Comparison of ENCODE assay signal across 35 cellular contexts in the genomic region with DNA sequence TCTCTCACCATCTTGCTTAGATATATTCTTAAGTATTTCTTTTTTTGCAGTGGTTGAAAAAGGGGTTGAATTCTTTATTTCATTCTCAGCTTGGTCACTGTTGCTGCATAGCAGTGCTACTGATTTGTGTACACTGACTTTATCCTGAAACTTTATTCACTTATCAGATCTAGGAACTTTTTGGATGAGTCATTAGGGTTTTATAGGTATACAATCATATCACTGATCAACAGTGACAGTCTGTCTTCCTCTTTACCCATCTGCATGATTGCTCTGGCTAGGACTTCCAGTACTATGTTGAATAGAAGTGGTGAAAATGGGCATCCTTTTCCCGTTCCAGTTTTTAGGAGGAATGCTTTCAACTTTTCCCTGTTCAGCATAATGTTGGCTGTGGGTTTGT. TPM values are rescaled to one million over a fixed set of nuclear protein-coding genes. Genes with fewer than 3 reads are reported as not detected.
"Had no signal": no experiment of that assay in that cellular context is flagged by ENCODE, and none has a peak within 500 bp of the region (broad histone marks: within the 10 kb centered on the region; RNA-seq: fewer than 3 reads in every experiment).

No MANE protein-coding gene starts in this region.

- H3K36me3 ChIP-seq: colonic mucosa, esophagus squamous epithelium, heart right ventricle, left lung, neural progenitor cell, prostate gland, right atrium auricular region, thoracic aorta, tibial nerve, upper lobe of left lung had no signal

- H3K27ac ChIP-seq: colonic mucosa, esophagus squamous epithelium, heart right ventricle, left lung, neural progenitor cell, prostate gland, right atrium auricular region, thoracic aorta, tibial nerve, upper lobe of left lung had no signal

- H3K9ac ChIP-seq: neural progenitor cell had no signal

- H3K27me3 ChIP-seq: colonic mucosa, esophagus squamous epithelium, left lung, neural progenitor cell, right atrium auricular region, tibial nerve, upper lobe of left lung had no signal

- H2AFZ ChIP-seq: neural progenitor cell had no signal

- H3K4me1 ChIP-seq: colonic mucosa, esophagus squamous epithelium, heart right ventricle, left lung, prostate gland, right atrium auricular region, tibial nerve, upper lobe of left lung had no signal

- H3K4me1 Mint-ChIP-seq: nephron, neural progenitor cell had no signal

- H3K9me3 Mint-ChIP-seq: dendritic cell treated with granulocyte-macrophage colony-stimulating factor and Interleukin-4, amounts not matched to agents 40 ng/mL and 50 ng/mL, for 4 days; nephron had no signal

- ATAC-seq: heart right ventricle; left cardiac atrium; left lung; naive thymus-derived CD4-positive, alpha-beta T cell; sciatic nerve had no signal

- H3K9me3 ChIP-seq: colonic mucosa, esophagus squamous epithelium, left lung, prostate gland, right atrium auricular region, thoracic aorta, upper lobe of left lung had no signal

- DNase-seq: colonic mucosa; effector memory CD4-positive, alpha-beta T cell; erythroblast; esophagus squamous epithelium; foreskin melanocyte; glutamatergic neuron; heart right ventricle; hippocampal formation; left cardiac atrium; left lung; mesendoderm; midbrain; naive thymus-derived CD4-positive, alpha-beta T cell; stimulated activated CD4-positive, alpha-beta T cell treated with anti-CD3 and anti-CD28 coated beads, Interleukin-12 subunit alpha, Interleukin-12 subunit beta, amount 100 ng/mL, for 4 hours; stimulated activated CD4-positive, alpha-beta T cell treated with anti-CD3 and anti-CD28 coated beads, Interleukin-1b, Interleukin-23, amount 100 ng/mL, for 48 hours; stimulated activated CD4-positive, alpha-beta T cell treated with anti-CD3 and anti-CD28 coated beads, Interleukin-4, amount 100 ng/mL, for 1 hour; stimulated activated CD8-positive, alpha-beta memory T cell treated with anti-CD3 and anti-CD28 coated beads, Interleukin-4, amount 100 ng/mL, for 48 hours; stimulated activated naive CD4-positive, alpha-beta T cell treated with Interleukin-2 at 50 U/mL for 16 hours; substantia nigra; upper lobe of left lung had no signal

- H3K4me3 Mint-ChIP-seq: dendritic cell treated with granulocyte-macrophage colony-stimulating factor and Interleukin-4, amounts not matched to agents 40 ng/mL and 50 ng/mL, for 4 days; naive thymus-derived CD4-positive, alpha-beta T cell; nephron; neural progenitor cell had no signal

- H3K4me3 ChIP-seq: colonic mucosa, esophagus squamous epithelium, heart right ventricle, left lung, neural progenitor cell, prostate gland, right atrium auricular region, smooth muscle cell, thoracic aorta, tibial nerve, upper lobe of left lung had no signal

- FAIRE-seq: islet of Langerhans, urothelium cell line had no signal

- H3K27ac Mint-ChIP-seq: dendritic cell treated with granulocyte-macrophage colony-stimulating factor and Interleukin-4, amounts not matched to agents 40 ng/mL and 50 ng/mL, for 4 days; naive thymus-derived CD4-positive, alpha-beta T cell; nephron; neural progenitor cell had no signal

- H3K36me3 Mint-ChIP-seq: neural progenitor cell had no signal

- H3K4me2 ChIP-seq: neural progenitor cell, smooth muscle cell had no signal

RNA-seq across cellular contexts. Expression of a gene that starts 6.5 kb away (rescaled TPM):
- total RNA-seq: colonic mucosa; esophagus squamous epithelium; kidney epithelial cell; left cardiac atrium; left lung; lower leg skin; mucosa of gallbladder; naive thymus-derived CD4-positive, alpha-beta T cell; osteocyte; prostate gland; right atrium auricular region; smooth muscle cell; thoracic aorta; tibial nerve; upper lobe of left lung had no signal
